8 cellular contexts compared by ENCODE assay signal in the genomic region with DNA sequence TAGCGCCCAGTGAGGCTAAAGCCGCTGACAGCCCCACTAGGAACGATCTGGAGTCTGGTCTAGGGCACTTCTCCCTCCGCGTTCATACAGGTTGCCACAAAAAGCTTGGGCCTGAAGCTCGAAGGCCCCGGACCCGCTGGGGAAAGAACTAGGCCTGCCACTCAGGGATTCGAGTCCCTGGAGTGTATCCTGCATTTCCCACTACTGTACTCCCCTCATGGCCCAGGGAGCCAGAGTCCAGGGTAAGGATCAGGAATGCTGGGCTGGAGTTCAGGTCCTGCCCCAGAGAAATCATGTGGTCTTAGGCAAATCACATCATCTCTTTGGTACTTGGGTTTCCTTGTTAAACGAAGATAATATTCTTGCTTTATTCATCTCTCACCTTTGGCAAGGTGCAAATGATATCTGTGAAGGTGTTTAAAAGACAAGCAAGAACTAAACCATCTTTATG. TPM values are rescaled to one million over a fixed set of nuclear protein-coding genes. Genes with fewer than 3 reads are reported as not detected.
DNase-seq lines count a peak whose midpoint lies in the region; ATAC-seq and TF ChIP-seq lines count a peak whose summit lies in the region.

No MANE protein-coding gene starts in this region.

- TF ChIP-seq CTCF in GM12873 (IDR thresholded peaks at IDR 0.05; ENCODE audit: insufficient read depth, low read depth, low read length, missing control alignments) (peak; percentile 21), Peyer's patch (IDR thresholded peaks at IDR 0.05) (peak in 3 of 6 experiments; percentile 14 to 45 (median 30))

- peak in 1 of 2 donors; percentile 8 for TF ChIP-seq POLR2A in Peyer's patch (IDR thresholded peaks at IDR 0.05)

- H3K4me3 ChIP-seq in Peyer's patch (peak overlapping the region; percentile 74 to 95 (median 84)), esophagus (ENCODE audit: low read depth in 1 of 2, low read length in 2 of 2) (peak overlapping the region; percentile 59 to 99)

- ATAC-seq in HG02852 (IDR thresholded peaks at IDR 0.05; ENCODE audit: unreplicated experiment) (no peak), GM18867 (IDR thresholded peaks at IDR 0.05; ENCODE audit: unreplicated experiment) (no peak)

- H3K27ac ChIP-seq in Peyer's patch (peak overlapping the region; percentile 94 to 100 (median 100)), esophagus (ENCODE audit: low read depth in 2 of 2, low read length in 1 of 2) (peak overlapping the region; percentile 91 to 98)

- H3K9me3 ChIP-seq in Peyer's patch (no peaks in the 10 kb centered on the region), esophagus (ENCODE audit: control insufficient read depth in 2 of 2, insufficient read depth in 1 of 2, low read depth in 1 of 2, low read length in 1 of 2) (no peaks in the 10 kb centered on the region)

- peaks cover 0 to 17% (median 13%) of the 10 kb centered on the region in 4 donors for H3K4me1 ChIP-seq in Peyer's patch
- H3K4me1 ChIP-seq in esophagus (ENCODE audit: control insufficient read depth in 2 of 2, insufficient read depth in 2 of 2, low read length in 1 of 2): peaks cover 2 to 3% of the 10 kb centered on the region in 2 donors

- no peak for DNase-seq in Peyer's patch
- DNase-seq in pons (ENCODE audit: low spot score): peak; percentile 85
- no peak for DNase-seq in putamen (ENCODE audit: low spot score)
- DNase-seq in EL: no peak

- WGBS in esophagus, 2 donors: 2 to 4% methylated on average over 10 of the region's 10 CpGs

- peaks cover 0 to 30% (median 4%) of the 10 kb centered on the region in 3 donors for H3K36me3 ChIP-seq in Peyer's patch
- H3K36me3 ChIP-seq in esophagus (ENCODE audit: control insufficient read depth in 2 of 2, insufficient read depth in 2 of 2, low read length in 1 of 2): peaks cover 13 to 21% of the 10 kb centered on the region in 2 donors

- no peaks in the 10 kb centered on the region for H3K27me3 ChIP-seq in Peyer's patch
- H3K27me3 ChIP-seq in esophagus (ENCODE audit: control insufficient read depth in 1 of 2, insufficient read depth in 2 of 2, low read length in 2 of 2): no peaks in the 10 kb centered on the region

RNA-seq across cellular contexts. Expression of a gene that starts 1.4 kb away (rescaled TPM):
- total RNA-seq in Peyer's patch: 100 to 1,000 TPM in 3 of 4 donors, 10 to 100 TPM in 1; 90.4 to 227 (median 148) TPM
- polyA plus RNA-seq in esophagus: 10 to 100 TPM; 48.1 to 64.2 TPM
